ENCODE assay signal across 14 cellular contexts in the genomic region with DNA sequence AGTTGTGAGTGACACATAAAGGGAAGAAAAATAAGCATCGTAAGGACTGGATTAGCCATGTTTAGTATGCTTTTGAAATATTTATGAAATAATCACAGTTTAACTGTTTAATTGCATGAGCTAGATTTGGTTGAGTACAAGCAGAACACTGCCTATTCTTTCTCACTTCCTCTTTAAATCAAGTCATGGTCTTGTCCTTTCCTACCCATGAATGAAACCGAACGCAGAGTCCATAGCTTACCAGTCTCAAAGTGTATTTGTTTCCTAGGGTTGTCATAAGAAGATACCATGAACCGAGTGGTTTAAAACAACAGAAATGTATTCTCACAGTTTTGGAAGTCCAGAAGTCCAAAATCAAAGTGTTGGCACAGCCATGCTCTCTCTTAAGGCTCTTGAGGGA.
DNase-seq lines count a peak whose midpoint lies in the region; ATAC-seq lines count a peak whose summit lies in the region.
"Had no signal": no experiment of that assay in that cellular context is flagged by ENCODE, and none has a peak within 500 bp of the region (broad histone marks: within the 10 kb centered on the region; RNA-seq: fewer than 3 reads in every experiment).

No MANE protein-coding gene starts in this region.

- ATAC-seq in GM18511 (IDR thresholded peaks at IDR 0.05; ENCODE audit: unreplicated experiment) (peak; percentile 89), GM21360 (IDR thresholded peaks at IDR 0.05; ENCODE audit: unreplicated experiment) (peak; percentile 85), HG02870 (IDR thresholded peaks at IDR 0.05; ENCODE audit: unreplicated experiment) (peak; percentile 92), HG03442 (IDR thresholded peaks at IDR 0.05; ENCODE audit: unreplicated experiment) (peak; percentile 74)
- ATAC-seq: activated naive CD4-positive, alpha-beta T cell treated with anti-CD3 and anti-CD28 coated beads, Interleukin-2, amount 50 U/mL, for 72 hours; esophagus mucosa had no signal

- no peak for DNase-seq in NCI-H1092 (lab: John Stamatoyannopoulos, UW)
- no peak for DNase-seq in activated CD8-positive, alpha-beta memory T cell treated with anti-CD3 and anti-CD28 coated beads for 24 hours
- DNase-seq in activated CD8-positive, alpha-beta memory T cell treated with anti-CD3 and anti-CD28 coated beads, Interleukin-2, amount 50 U/mL, for 4 hours, result no peak
- DNase-seq in D341Med (ENCODE audit: low spot score), result no peak
- DNase-seq: BE2C, DND-41, NCI-H524, T1000 had no signal
